14 cellular contexts compared by ENCODE assay signal in genomic region chr11:34354782-34355181, GRCh38. TPM values are rescaled to one million over a fixed set of nuclear protein-coding genes. Genes with fewer than 3 reads are reported as not detected.
DNase-seq lines count a peak whose midpoint lies in the region; TF ChIP-seq lines count a peak whose summit lies in the region.
"Had no signal": no experiment of that assay in that cellular context is flagged by ENCODE, and none has a peak within 500 bp of the region (broad histone marks: within the 10 kb centered on the region; RNA-seq: fewer than 3 reads in every experiment).

No MANE protein-coding gene starts in this region.

- in situ Hi-C loops in mammary epithelial cell (cut with MboI; ENCODE audit: low sequenced_read_pairs in 2 of 2), result loop anchor here in 1 of 2 donors (5.0 to 25.0 kb wide), 4 partner anchors 160 to 492 kb away; no protein-coding TSS in a partner anchor

- H3F3A ChIP-seq in smooth muscle cell (ENCODE audit: low read depth), result peaks cover 4% of the 10 kb centered on the region

- H3K79me2 ChIP-seq in mammary epithelial cell (ENCODE audit: insufficient read depth, low read length) (peaks cover 24% of the 10 kb centered on the region), smooth muscle cell (ENCODE audit: low read depth) (peaks cover 68% of the 10 kb centered on the region)

- no peaks in the 10 kb centered on the region for H4K20me1 ChIP-seq in mammary epithelial cell (ENCODE audit: insufficient read depth, low read length)
- peaks cover 79% of the 10 kb centered on the region for H4K20me1 ChIP-seq in smooth muscle cell (ENCODE audit: low read depth)

- H3K4me1 ChIP-seq in mammary epithelial cell (ENCODE audit: insufficient read depth, low read length), result peaks cover 33% of the 10 kb centered on the region
- H3K4me1 ChIP-seq in breast epithelium, result peaks cover 8% of the 10 kb centered on the region in 2 donors
- peaks cover 7% of the 10 kb centered on the region for H3K4me1 ChIP-seq in smooth muscle cell (ENCODE audit: low read depth)

- dilution Hi-C loops in mammary epithelial cell (cut with HindIII; ENCODE audit: low sequenced_read_pairs), result loop anchor here (5.0 kb wide), 3 partner anchors 37 to 172 kb away; no protein-coding TSS in a partner anchor

- TF ChIP-seq POLR2A in breast epithelium (IDR thresholded peaks at IDR 0.05) (no peak), NB4 (IDR thresholded peaks at IDR 0.05; ENCODE audit: extremely low read depth, insufficient read length) (no peak)

- TF ChIP-seq CTCF in mammary epithelial cell (conservative IDR thresholded peaks at IDR 0.05 in 1 of 2, IDR thresholded peaks at IDR 0.05 in 1 of 2; ENCODE audit: extremely low read depth in 1 of 2, insufficient read depth in 1 of 2, low read depth in 1 of 2, low read length in 2 of 2), result no peak
- TF ChIP-seq CTCF in breast epithelium (IDR thresholded peaks at IDR 0.05), result no peak
- no peak for TF ChIP-seq CTCF in NB4 (IDR thresholded peaks at IDR 0.05; ENCODE audit: low read depth, low read length)
- no peak for TF ChIP-seq CTCF in epithelial cell of proximal tubule (conservative IDR thresholded peaks at IDR 0.05; ENCODE audit: low read depth, low read length)
- TF ChIP-seq CTCF in smooth muscle cell (IDR thresholded peaks at IDR 0.05; ENCODE audit: borderline replicate concordance, insufficient read depth, poor library complexity, severe bottlenecking), result no peak

- no peaks in the 10 kb centered on the region for H3K9me3 ChIP-seq in mammary epithelial cell (replicated peaks; ENCODE audit: insufficient read depth, low read length)
- no peaks in the 10 kb centered on the region for H3K9me3 ChIP-seq in breast epithelium
- H3K9me3 ChIP-seq in smooth muscle cell (replicated peaks; ENCODE audit: low read depth), result no peaks in the 10 kb centered on the region
- no peaks in the 10 kb centered on the region for H3K9me3 ChIP-seq in MG63

- H2AFZ ChIP-seq in mammary epithelial cell (ENCODE audit: low read depth, low read length), result no peak overlapping the region
- no peak overlapping the region for H2AFZ ChIP-seq in smooth muscle cell (ENCODE audit: low read depth)

- H3K27ac ChIP-seq in mammary epithelial cell (ENCODE audit: insufficient read depth, low read depth, low read length) (no peak overlapping the region), breast epithelium (no peak overlapping the region), smooth muscle cell (ENCODE audit: low read depth) (no peak overlapping the region)

- H3K4me2 ChIP-seq in mammary epithelial cell (ENCODE audit: insufficient read depth, low read depth, low read length) (no peak overlapping the region), smooth muscle cell (peak overlapping the region; percentile 97)

- H3K4me3 ChIP-seq in mammary epithelial cell (replicated peaks in 1 of 3; ENCODE audit: insufficient read depth in 1 of 3, low read depth in 2 of 3, low read length in 3 of 3), result no peak overlapping the region
- H3K4me3 ChIP-seq in breast epithelium, result no peak overlapping the region
- H3K4me3 ChIP-seq in NB4 (ENCODE audit: low read depth, low read length), result peak overlapping the region; percentile 13
- peak overlapping the region; percentile 84 for H3K4me3 ChIP-seq in epithelial cell of proximal tubule (ENCODE audit: low read depth, low read length)
- peak overlapping the region; percentile 75 for H3K4me3 ChIP-seq in smooth muscle cell
- no peak overlapping the region for H3K4me3 ChIP-seq in MG63

- BruUV-seq in mammary epithelial cell (replicated peaks; lab: Mats Ljungman, UMichigan), result no TSS peak

- no peaks in the 10 kb centered on the region for H3K27me3 ChIP-seq in mammary epithelial cell (ENCODE audit: insufficient read depth, low read length)
- peaks cover 0 to 7% of the 10 kb centered on the region in 2 donors for H3K27me3 ChIP-seq in breast epithelium
- H3K27me3 ChIP-seq in smooth muscle cell (ENCODE audit: low read depth), result no peaks in the 10 kb centered on the region
- H3K27me3 ChIP-seq in MG63, result no peaks in the 10 kb centered on the region

- H3K9ac ChIP-seq in mammary epithelial cell (ENCODE audit: insufficient read depth, low read length) (no peak overlapping the region), smooth muscle cell (ENCODE audit: low read depth) (no peak overlapping the region)

- CTCF ChIA-PET in mammary epithelial cell (lab: Charles Lee; ENCODE audit: low non-redundant PET), result no interaction called here

- no peaks in the 10 kb centered on the region for H3K36me3 ChIP-seq in mammary epithelial cell (ENCODE audit: insufficient read depth, low read length)
- no peaks in the 10 kb centered on the region for H3K36me3 ChIP-seq in breast epithelium
- H3K36me3 ChIP-seq in smooth muscle cell (ENCODE audit: low read depth), result no peaks in the 10 kb centered on the region
- H3K36me3 ChIP-seq in MG63, result no peaks in the 10 kb centered on the region; the same call in 1 of the 2 replicates

- intact Hi-C loops in mammary epithelial cell (cut with micrococcal nuclease), result loop anchor here (5.0 kb wide), 2 partner anchors 162 to 302 kb away; partner anchors contain the start of gene CAPRIN1
- intact Hi-C loops in breast epithelium (cut with DNase I; ENCODE audit: low total_unique reads), result no loop called here

- DNase-seq in mammary epithelial cell (peak; percentile 82), breast epithelium (ENCODE audit: low spot score in 2 of 2) (no peak), NB4 (ENCODE audit: low read depth) (no peak), epithelial cell of proximal tubule (ENCODE audit: low read depth) (no peak), smooth muscle cell (lab: John Stamatoyannopoulos, UW; ENCODE audit: unreplicated experiment) (no peak), superior temporal gyrus (ENCODE audit: extremely low spot score) (no peak), globus pallidus (ENCODE audit: low spot score) (no peak), MG63 (no peak)
- DNase-seq: activated naive CD8-positive, alpha-beta T cell treated with anti-CD3 and anti-CD28 coated beads, Interleukin-2, amount 10 ng/mL, durations not matched to agents 7 days and 5 days; NCI-H1436; NCI-H774; nucleus accumbens; stimulated activated CD4-positive, alpha-beta T cell treated with anti-CD3 and anti-CD28 coated beads, Interleukin-2, amount 100 ng/mL, for 24 hours; stimulated activated naive CD8-positive, alpha-beta T cell treated with anti-CD3 and anti-CD28 coated beads, Interleukin-15, amount 100 ng/mL, for 72 hours had no signal

RNA-seq across cellular contexts. Expression of gene ABTB2, which starts 3.0 kb away (rescaled TPM):
- total RNA-seq in mammary epithelial cell, result 1 to 10 TPM; 5.1 to 8.0 TPM
- 2.3 TPM for polyA plus RNA-seq in mammary epithelial cell
- 1.0 TPM for polyA minus RNA-seq in mammary epithelial cell
- 1 to 10 TPM; 1.3 to 5.6 (median 1.9) TPM for total RNA-seq in breast epithelium
- 14.1 and 17.6 TPM in 2 replicates for total RNA-seq in epithelial cell of proximal tubule
- total RNA-seq in smooth muscle cell, result 2.6 and 4.9 TPM in 2 replicates
- polyA plus RNA-seq in smooth muscle cell, result 4.3 and 4.6 TPM in 2 replicates
- total RNA-seq in MG63 (2014; rRNA removed; shearing (Covaris generic); ENCODE audit: low replicate concordance), result 1.7 and 2.6 TPM in 2 replicates

Comparison
In these comparisons a context has a peak if more than half of its experiments do, and no peak if none do; other contexts are left out.
1. H3K4me3 ChIP-seq: peak in NB4 (single experiment), epithelial cell of proximal tubule (single experiment) and smooth muscle cell (single experiment); none in mammary epithelial cell (0 of 3), breast epithelium (0 of 3) and MG63 (single experiment).